ENCODE assay signal across 8 cellular contexts in genomic region chr20:35093245-35093884, GRCh38. TPM values are rescaled to one million over a fixed set of nuclear protein-coding genes. Genes with fewer than 3 reads are reported as not detected.
DNase-seq lines count a peak whose midpoint lies in the region; ATAC-seq, FAIRE-seq and TF ChIP-seq lines count a peak whose summit lies in the region.

No MANE protein-coding gene starts in this region.

- peaks cover 42% of the 10 kb centered on the region for H3K79me2 ChIP-seq in DOHH2 (ENCODE audit: control insufficient read depth, low read length)
- peaks cover 40% of the 10 kb centered on the region for H3K79me2 ChIP-seq in HepG2 (ENCODE audit: insufficient read depth, low read length)

- in situ Hi-C loops in HepG2 (cut with HindIII; ENCODE audit: extremely low pct_ligation_motif_present, low pct_unique_long_range_greater_than_20kb), result loop anchor here (5.0 kb wide), 1 partner anchor 221 kb away; the partner anchor contains the start of gene GGT7

- peak overlapping the region; percentile 99 for H3K9ac ChIP-seq in HepG2 (ENCODE audit: insufficient read depth, low read depth, low read length)

- H3K36me3 ChIP-seq in DOHH2 (ENCODE audit: control insufficient read depth, low read length), result peaks cover 11% of the 10 kb centered on the region; the same call in 1 of the 2 replicates
- H3K36me3 ChIP-seq in HepG2 (replicated peaks in 1 of 2; ENCODE audit: control insufficient read depth in 1 of 2, insufficient read depth in 2 of 2, low read length in 2 of 2), result no peaks in the 10 kb centered on the region; a peak in 1 of 5 replicates

- peak in 1 of 2 experiments; percentile 48; a peak in 1 of 4 replicates for TF ChIP-seq POLR2A in HepG2 (IDR thresholded peaks at IDR 0.05; ENCODE audit: insufficient read depth in 1 of 2, low read depth in 2 of 2, low read length in 2 of 2)

- no peak for FAIRE-seq in HepG2 (lab: Jason Lieb, UNC)

- DNase-seq in NCI-H146 treated with DMSO at 0.1 percent for 48 hours (lab: John Stamatoyannopoulos, UW; ENCODE audit: unreplicated experiment) (peak; percentile 60), amniotic epithelial cell (ENCODE audit: low read depth) (peak; percentile 84), HepG2 (ENCODE audit: low spot score) (no peak), stromal cell of bone marrow (ENCODE audit: low read depth) (peak; percentile 71), SHP77 treated with DMSO at 0.1 percent for 48 hours (lab: John Stamatoyannopoulos, UW) (no peak)

- TF ChIP-seq CTCF in DOHH2 (IDR thresholded peaks at IDR 0.05; ENCODE audit: low read depth, low read length, poor library complexity, severe bottlenecking) (no peak), HepG2 (CRISPR knock-in tag; IDR thresholded peaks at IDR 0.05) (no peak)

- no peaks in the 10 kb centered on the region for H3K9me3 ChIP-seq in DOHH2 (ENCODE audit: control insufficient read depth, insufficient read depth, low read length)
- H3K9me3 ChIP-seq in HepG2 (ENCODE audit: low read length), result no peaks in the 10 kb centered on the region

- H3K4me3 ChIP-seq in DOHH2 (ENCODE audit: low read length), result peak overlapping the region; percentile 96
- H3K4me3 ChIP-seq in HepG2 (replicated peaks in 1 of 3; ENCODE audit: insufficient read depth in 1 of 3, low read depth in 2 of 3, low read length in 3 of 3), result peak overlapping the region; percentile 82 to 99 (median 82); a peak in 5 of 6 replicates

- H3K4me1 ChIP-seq in DOHH2 (ENCODE audit: control insufficient read depth, low read length), result peaks cover 23% of the 10 kb centered on the region
- peaks cover 55% of the 10 kb centered on the region for H3K4me1 ChIP-seq in HepG2 (ENCODE audit: insufficient read depth, low read length)

- H3K27ac ChIP-seq in DOHH2 (ENCODE audit: low read depth, low read length) (no peak overlapping the region), HepG2 (ENCODE audit: extremely low read length, insufficient read depth, low read length) (peak overlapping the region; percentile 82)

- H4K20me1 ChIP-seq in DOHH2 (ENCODE audit: control insufficient read depth, insufficient read depth, low read depth, low read length), result peaks cover 12% of the 10 kb centered on the region; the same call in 1 of the 2 replicates
- peaks cover 20% of the 10 kb centered on the region; the same call in 1 of the 2 replicates for H4K20me1 ChIP-seq in HepG2 (ENCODE audit: insufficient read depth, low read length)

- 45% methylated on average over 8 of the region's 8 CpGs for WGBS in HepG2 (ENCODE audit: low lambda C conversion rate)

- peak overlapping the region; percentile 95 for H3K4me2 ChIP-seq in DOHH2 (ENCODE audit: low read length)
- H3K4me2 ChIP-seq in HepG2 (ENCODE audit: low read depth, low read length), result peak overlapping the region; percentile 87

- peaks cover 9% of the 10 kb centered on the region for H3F3A ChIP-seq in DOHH2 (ENCODE audit: control insufficient read depth, insufficient read depth)

- CTCF ChIA-PET in HepG2 (lab: Yijun Ruan, JAX; ENCODE audit: low intra/inter-chr PET ratio, low total read pairs), result interaction anchor here (1.9 to 5.5 kb wide), 2 partner anchors 115 to 220 kb away, joined by 7 to 58 read pairs; no protein-coding TSS in a partner anchor

- POLR2A ChIA-PET in HepG2 (lab: Yijun Ruan, JAX), result interaction anchor here (0.8 to 3.4 kb wide), 6 partner anchors 54 to 220 kb away, joined by 3 to 17 read pairs (median 8); partner anchors contain the start of genes EDEM2, EIF6, GSS and MYH7B

- no peaks in the 10 kb centered on the region for H3K27me3 ChIP-seq in DOHH2 (ENCODE audit: control insufficient read depth, low read length)
- H3K27me3 ChIP-seq in HepG2 (ENCODE audit: control insufficient read depth in 1 of 2, insufficient read depth in 2 of 2, low read length in 2 of 2), result peaks cover 0 to 4% of the 10 kb centered on the region in 2 experiments; a peak in 1 of 5 replicates

- no peak for TF ChIP-seq RAD21 in HepG2 (CRISPR knock-in tag; IDR thresholded peaks at IDR 0.05)

- TF ChIP-seq EP300 in HepG2 (IDR thresholded peaks at IDR 0.05; ENCODE audit: low read depth in 2 of 2, low read length in 2 of 2), result no peak
- no peak for TF ChIP-seq EP300 in HepG2 (CRISPR knock-in tag; IDR thresholded peaks at IDR 0.05; ENCODE audit: borderline replicate concordance)

- intact Hi-C loops in HepG2 (cut with micrococcal nuclease; ENCODE audit: unreplicated experiment), result loop anchor here (2.0 to 10.0 kb wide), 2 partner anchors 217 to 351 kb away; partner anchors contain the start of gene ACSS2

- BruUV-seq in HepG2 (replicated peaks; lab: Mats Ljungman, UMichigan), result TSS peak; percentile 95

- no peaks in the 10 kb centered on the region for H3K9me2 ChIP-seq in DOHH2 (replicated peaks; ENCODE audit: control insufficient read depth, low read length)

- peak overlapping the region; percentile 89 for H2AFZ ChIP-seq in HepG2 (ENCODE audit: low read length)

- ATAC-seq in HepG2 (no peak), GM21447 (IDR thresholded peaks at IDR 0.05; ENCODE audit: unreplicated experiment) (no peak), GM21786 (IDR thresholded peaks at IDR 0.05; ENCODE audit: unreplicated experiment) (no peak)

TF ChIP-seq in HepG2, 621 proteins besides CTCF, POLR2A, EP300 and RAD21 (continues in another document):
- TF ChIP-seq ZNF232 (CRISPR knock-in tag; IDR thresholded peaks at IDR 0.05; ENCODE audit: borderline replicate concordance) (no peak), ZFP36L1 (CRISPR knock-in tag; IDR thresholded peaks at IDR 0.05) (no peak), NPAS2 (CRISPR knock-in tag; IDR thresholded peaks at IDR 0.05; ENCODE audit: borderline replicate concordance) (no peak), ZBTB34 (CRISPR knock-in tag; IDR thresholded peaks at IDR 0.05) (0 out of 2 replicates have a peak, but pooled peaks have one; percentile 8), ZFP36 (IDR thresholded peaks at IDR 0.05; ENCODE audit: borderline replicate concordance, low read depth, low read length, partially characterized antibody) (no peak), ZNF737 (CRISPR knock-in tag; IDR thresholded peaks at IDR 0.05; ENCODE audit: borderline replicate concordance) (0 out of 2 replicates have a peak, but pooled peaks have one; percentile 3)

RNA-seq across cellular contexts. Expression of gene TRPC4AP, which starts 0.8 kb away (rescaled TPM):
- total RNA-seq in HepG2 (2016; rRNA removed; fragmentation: Illumina TruSeq; extraction: Trizol), result 136 and 161 TPM in 2 replicates
- total RNA-seq in HepG2 (2016; cell fraction: cytosol; rRNA removed; fragmentation: Illumina TruSeq; extraction: Trizol; ENCODE audit: low read depth), result 14.0 and 17.1 TPM in 2 replicates
- 135 and 149 TPM in 2 replicates for total RNA-seq in HepG2 (2016; cell fraction: insoluble cytoplasmic fraction; rRNA removed; fragmentation: Illumina TruSeq; extraction: Trizol)
- total RNA-seq in HepG2 (2016; cell fraction: membrane; rRNA removed; fragmentation: Illumina TruSeq; extraction: Trizol), result 40.4 and 43.8 TPM in 2 replicates
- 93.4 and 104 TPM in 2 replicates for total RNA-seq in HepG2 (2016; cell fraction: nucleus; rRNA removed; fragmentation: Illumina TruSeq; extraction: Trizol)
- 137 and 161 TPM in 2 replicates for polyA plus RNA-seq in HepG2 (2011; rRNA removed)
- polyA plus RNA-seq in HepG2 (2011; cell fraction: cytosol; rRNA removed), result 124 and 126 TPM in 2 replicates
- polyA plus RNA-seq in HepG2 (2011; cell fraction: nucleus; rRNA removed), result 271 and 292 TPM in 2 replicates
- polyA plus RNA-seq in HepG2 (2012), result 99.8 and 102 TPM in 2 replicates
- polyA plus RNA-seq in HepG2 (2016; cell fraction: cytosol; fragmentation: Illumina TruSeq; extraction: Trizol; ENCODE audit: low read depth), result 9.6 and 11.2 TPM in 2 replicates
- polyA plus RNA-seq in HepG2 (2016; cell fraction: insoluble cytoplasmic fraction; fragmentation: Illumina TruSeq; extraction: Trizol; ENCODE audit: low read depth), result 107 and 117 TPM in 2 replicates
- 20.1 and 21.8 TPM in 2 replicates for polyA plus RNA-seq in HepG2 (2016; cell fraction: membrane; fragmentation: Illumina TruSeq; extraction: Trizol; ENCODE audit: low read depth)
- polyA plus RNA-seq in HepG2 (2016; cell fraction: nucleus; fragmentation: Illumina TruSeq; extraction: Trizol; ENCODE audit: insufficient read depth, low read depth), result 123 and 137 TPM in 2 replicates
- polyA minus RNA-seq in HepG2 (2011; rRNA and poly(A)+ RNA removed; ENCODE audit: low replicate concordance), result 113 and 272 TPM in 2 replicates
- 117 and 119 TPM in 2 replicates for polyA minus RNA-seq in HepG2 (2011; cell fraction: cytosol; rRNA and poly(A)+ RNA removed)
- polyA minus RNA-seq in HepG2 (2011; cell fraction: nucleus; rRNA and poly(A)+ RNA removed), result 108 and 134 TPM in 2 replicates

RNA-seq across cellular contexts. Expression of gene EDEM2, which starts 53.8 kb away (rescaled TPM):
- 26.1 and 46.9 TPM in 2 replicates for total RNA-seq in HepG2 (2016; rRNA removed; fragmentation: Illumina TruSeq; extraction: Trizol)
- total RNA-seq in HepG2 (2016; cell fraction: cytosol; rRNA removed; fragmentation: Illumina TruSeq; extraction: Trizol; ENCODE audit: low read depth), result 13.9 and 15.6 TPM in 2 replicates
- total RNA-seq in HepG2 (2016; cell fraction: insoluble cytoplasmic fraction; rRNA removed; fragmentation: Illumina TruSeq; extraction: Trizol), result 25.6 and 48.5 TPM in 2 replicates
- 27.6 and 30.5 TPM in 2 replicates for total RNA-seq in HepG2 (2016; cell fraction: membrane; rRNA removed; fragmentation: Illumina TruSeq; extraction: Trizol)
- 36.5 and 40.3 TPM in 2 replicates for total RNA-seq in HepG2 (2016; cell fraction: nucleus; rRNA removed; fragmentation: Illumina TruSeq; extraction: Trizol)
- polyA plus RNA-seq in HepG2 (2011; rRNA removed), result 33.1 and 35.6 TPM in 2 replicates
- 29.4 and 30.1 TPM in 2 replicates for polyA plus RNA-seq in HepG2 (2011; cell fraction: cytosol; rRNA removed)
- polyA plus RNA-seq in HepG2 (2011; cell fraction: nucleus; rRNA removed), result 20.5 and 25.0 TPM in 2 replicates
- polyA plus RNA-seq in HepG2 (2012), result 28.5 and 32.2 TPM in 2 replicates
- polyA plus RNA-seq in HepG2 (2016; cell fraction: cytosol; fragmentation: Illumina TruSeq; extraction: Trizol; ENCODE audit: low read depth), result 14.6 and 16.0 TPM in 2 replicates
- 23.9 and 24.8 TPM in 2 replicates for polyA plus RNA-seq in HepG2 (2016; cell fraction: insoluble cytoplasmic fraction; fragmentation: Illumina TruSeq; extraction: Trizol; ENCODE audit: low read depth)
- 21.0 and 21.5 TPM in 2 replicates for polyA plus RNA-seq in HepG2 (2016; cell fraction: membrane; fragmentation: Illumina TruSeq; extraction: Trizol; ENCODE audit: low read depth)
- 57.4 and 60.1 TPM in 2 replicates for polyA plus RNA-seq in HepG2 (2016; cell fraction: nucleus; fragmentation: Illumina TruSeq; extraction: Trizol; ENCODE audit: insufficient read depth, low read depth)
- 13.5 and 24.8 TPM in 2 replicates for polyA minus RNA-seq in HepG2 (2011; rRNA and poly(A)+ RNA removed; ENCODE audit: low replicate concordance)
- 10.6 and 16.1 TPM in 2 replicates for polyA minus RNA-seq in HepG2 (2011; cell fraction: cytosol; rRNA and poly(A)+ RNA removed)
- polyA minus RNA-seq in HepG2 (2011; cell fraction: nucleus; rRNA and poly(A)+ RNA removed), result 5.9 and 9.2 TPM in 2 replicates

Comparison
In these comparisons a context has a peak if more than half of its experiments do, and no peak if none do; other contexts are left out.
1. DNase-seq: peak in NCI-H146 treated with DMSO at 0.1 percent for 48 hours (single experiment), amniotic epithelial cell (single experiment) and stromal cell of bone marrow (single experiment); none in HepG2 (single experiment) and SHP77 treated with DMSO at 0.1 percent for 48 hours (single experiment).